Comparison of ENCODE assay signal across 1 cellular context in the genomic region with DNA sequence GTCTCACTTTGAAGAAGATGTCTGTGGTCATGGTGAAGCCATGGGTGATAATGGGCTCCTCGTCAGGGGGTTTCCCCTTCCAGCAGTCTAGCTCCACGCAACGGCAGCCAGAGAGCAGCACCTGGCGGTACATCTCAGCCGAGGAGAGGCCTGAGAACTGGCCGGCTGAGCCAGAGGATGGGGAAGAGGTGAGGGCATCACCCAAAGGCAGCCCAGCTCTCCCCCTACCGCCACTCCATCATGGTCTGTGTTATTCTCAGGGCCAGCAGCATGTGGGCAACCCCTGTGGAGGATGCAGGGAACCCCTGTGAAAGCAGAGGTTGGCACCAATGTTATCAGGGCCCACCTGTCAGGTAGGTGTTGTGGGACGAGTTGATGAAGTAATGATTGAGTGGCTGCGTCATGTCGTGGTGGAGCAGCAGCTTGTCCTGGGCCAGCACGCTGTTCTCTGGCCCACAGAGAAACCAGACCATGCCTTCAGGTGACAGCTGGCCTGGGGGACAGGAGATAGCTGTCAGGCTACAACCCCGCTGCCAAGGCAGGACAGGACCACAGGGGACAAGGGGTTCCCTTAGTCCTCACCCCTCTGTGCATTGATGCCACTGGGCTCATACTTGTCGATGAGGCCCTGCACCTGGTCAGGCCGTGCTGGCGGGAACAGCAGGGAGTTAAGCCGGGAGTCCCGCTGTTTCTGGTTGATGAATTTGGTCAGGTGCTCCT.
TF ChIP-seq lines count a peak whose summit lies in the region.

No MANE protein-coding gene starts in this region.

TF ChIP-seq in HepG2, 621 proteins besides CTCF, POLR2A, EP300 and RAD21:
- TF ChIP-seq, protein P1, sequence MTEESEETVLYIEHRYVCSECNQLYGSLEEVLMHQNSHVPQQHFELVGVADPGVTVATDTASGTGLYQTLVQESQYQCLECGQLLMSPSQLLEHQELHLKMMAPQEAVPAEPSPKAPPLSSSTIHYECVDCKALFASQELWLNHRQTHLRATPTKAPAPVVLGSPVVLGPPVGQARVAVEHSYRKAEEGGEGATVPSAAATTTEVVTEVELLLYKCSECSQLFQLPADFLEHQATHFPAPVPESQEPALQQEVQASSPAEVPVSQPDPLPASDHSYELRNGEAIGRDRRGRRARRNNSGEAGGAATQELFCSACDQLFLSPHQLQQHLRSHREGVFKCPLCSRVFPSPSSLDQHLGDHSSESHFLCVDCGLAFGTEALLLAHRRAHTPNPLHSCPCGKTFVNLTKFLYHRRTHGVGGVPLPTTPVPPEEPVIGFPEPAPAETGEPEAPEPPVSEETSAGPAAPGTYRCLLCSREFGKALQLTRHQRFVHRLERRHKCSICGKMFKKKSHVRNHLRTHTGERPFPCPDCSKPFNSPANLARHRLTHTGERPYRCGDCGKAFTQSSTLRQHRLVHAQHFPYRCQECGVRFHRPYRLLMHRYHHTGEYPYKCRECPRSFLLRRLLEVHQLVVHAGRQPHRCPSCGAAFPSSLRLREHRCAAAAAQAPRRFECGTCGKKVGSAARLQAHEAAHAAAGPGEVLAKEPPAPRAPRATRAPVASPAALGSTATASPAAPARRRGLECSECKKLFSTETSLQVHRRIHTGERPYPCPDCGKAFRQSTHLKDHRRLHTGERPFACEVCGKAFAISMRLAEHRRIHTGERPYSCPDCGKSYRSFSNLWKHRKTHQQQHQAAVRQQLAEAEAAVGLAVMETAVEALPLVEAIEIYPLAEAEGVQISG (CRISPR knock-in tag; IDR thresholded peaks at IDR 0.05), result no peak
- TF ChIP-seq HNRNPH1 (optimal IDR thresholded peaks at IDR 0.05; ENCODE audit: low read depth, low read length) (no peak), XRCC5 (optimal IDR thresholded peaks at IDR 0.05; ENCODE audit: low read length) (no peak), ZNF703 (CRISPR knock-in tag; IDR thresholded peaks at IDR 0.05; ENCODE audit: borderline replicate concordance) (no peak), ZNF160 (CRISPR knock-in tag; IDR thresholded peaks at IDR 0.05) (no peak), AKAP8 (CRISPR knock-in tag; IDR thresholded peaks at IDR 0.05) (no peak), ATAD3A (CRISPR knock-in tag; IDR thresholded peaks at IDR 0.05) (no peak), CC2D1A (CRISPR knock-in tag; IDR thresholded peaks at IDR 0.05) (no peak), SKI (IDR thresholded peaks at IDR 0.05; ENCODE audit: partially characterized antibody) (no peak), ZFX (CRISPR knock-in tag; IDR thresholded peaks at IDR 0.05; ENCODE audit: low read depth) (no peak)
- TF ChIP-seq, protein P2, sequence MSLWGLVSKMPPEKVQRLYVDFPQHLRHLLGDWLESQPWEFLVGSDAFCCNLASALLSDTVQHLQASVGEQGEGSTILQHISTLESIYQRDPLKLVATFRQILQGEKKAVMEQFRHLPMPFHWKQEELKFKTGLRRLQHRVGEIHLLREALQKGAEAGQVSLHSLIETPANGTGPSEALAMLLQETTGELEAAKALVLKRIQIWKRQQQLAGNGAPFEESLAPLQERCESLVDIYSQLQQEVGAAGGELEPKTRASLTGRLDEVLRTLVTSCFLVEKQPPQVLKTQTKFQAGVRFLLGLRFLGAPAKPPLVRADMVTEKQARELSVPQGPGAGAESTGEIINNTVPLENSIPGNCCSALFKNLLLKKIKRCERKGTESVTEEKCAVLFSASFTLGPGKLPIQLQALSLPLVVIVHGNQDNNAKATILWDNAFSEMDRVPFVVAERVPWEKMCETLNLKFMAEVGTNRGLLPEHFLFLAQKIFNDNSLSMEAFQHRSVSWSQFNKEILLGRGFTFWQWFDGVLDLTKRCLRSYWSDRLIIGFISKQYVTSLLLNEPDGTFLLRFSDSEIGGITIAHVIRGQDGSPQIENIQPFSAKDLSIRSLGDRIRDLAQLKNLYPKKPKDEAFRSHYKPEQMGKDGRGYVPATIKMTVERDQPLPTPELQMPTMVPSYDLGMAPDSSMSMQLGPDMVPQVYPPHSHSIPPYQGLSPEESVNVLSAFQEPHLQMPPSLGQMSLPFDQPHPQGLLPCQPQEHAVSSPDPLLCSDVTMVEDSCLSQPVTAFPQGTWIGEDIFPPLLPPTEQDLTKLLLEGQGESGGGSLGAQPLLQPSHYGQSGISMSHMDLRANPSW (CRISPR knock-in tag; IDR thresholded peaks at IDR 0.05; ENCODE audit: borderline replicate concordance), result no peak
